In the genomic region with DNA sequence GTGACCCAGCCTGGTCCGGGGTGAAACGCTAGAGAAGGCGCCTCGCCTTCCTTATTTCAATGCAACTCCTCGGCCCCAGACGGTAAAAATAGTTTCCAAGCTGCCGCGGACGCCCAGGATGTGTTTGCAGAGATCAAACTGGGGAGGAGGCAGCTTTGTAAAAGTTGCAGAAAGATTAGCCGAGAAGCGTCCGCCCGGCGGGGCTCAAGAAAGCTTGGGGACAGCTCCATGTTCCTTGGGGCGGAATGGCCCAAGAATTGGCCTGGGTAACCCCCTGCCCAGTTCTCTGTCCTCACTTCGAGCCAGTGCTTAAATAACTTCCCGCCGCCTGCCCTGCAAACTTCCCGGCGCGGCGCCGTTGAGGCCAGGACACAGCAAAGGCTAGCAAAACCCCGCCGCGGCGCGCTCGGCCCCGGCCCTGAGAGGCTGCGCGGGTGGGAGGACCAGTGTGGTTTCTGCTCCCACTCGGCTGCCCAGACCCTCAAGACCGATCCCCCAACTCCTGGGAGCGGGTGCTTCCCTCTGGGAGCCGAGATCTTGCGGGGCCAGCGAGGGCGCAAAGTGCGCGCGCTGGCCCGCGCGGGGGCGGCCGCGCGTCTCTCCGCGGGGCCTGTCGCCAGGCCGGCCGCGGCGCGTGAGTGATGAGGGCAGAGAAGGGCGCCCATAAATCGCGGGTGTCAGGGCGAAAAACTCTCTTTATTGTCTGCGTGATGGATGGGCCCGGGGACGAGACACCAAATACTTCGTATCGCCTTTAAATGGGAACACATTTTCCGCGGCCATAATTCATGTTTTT, we compare ENCODE assay signal across 8 cellular contexts. TPM values are rescaled to one million over a fixed set of nuclear protein-coding genes. Genes with fewer than 3 reads are reported as not detected.
DNase-seq lines count a peak whose midpoint lies in the region; ATAC-seq and TF ChIP-seq lines count a peak whose summit lies in the region.

No MANE protein-coding gene starts in this region.

- no peaks in the 10 kb centered on the region for H3K36me3 ChIP-seq in heart right ventricle

- no peak overlapping the region for H3K27ac Mint-ChIP-seq in activated B cell treated with CpG ODN at 0.5 μM for 24 hours

- peaks cover 33% of the 10 kb centered on the region for H3K4me1 Mint-ChIP-seq in activated B cell treated with CpG ODN at 0.5 μM for 24 hours

- no peaks in the 10 kb centered on the region for H3K9me3 ChIP-seq in heart right ventricle

- peaks cover 64% of the 10 kb centered on the region for H3K27me3 Mint-ChIP-seq in activated B cell treated with CpG ODN at 0.5 μM for 24 hours

- peak overlapping the region; percentile 1 to 96 (median 91) for H3K27ac ChIP-seq in heart right ventricle

- DNase-seq in activated B cell treated with CpG ODN at 0.5 μM for 24 hours (no peak), heart right ventricle (peak; percentile 44 to 60), retina (peak; percentile 80), DMS153 treated with DMSO at 0.1 percent for 48 hours (lab: John Stamatoyannopoulos, UW; ENCODE audit: unreplicated experiment) (no peak), 8988T (no peak)

- peak overlapping the region; percentile 63 to 97 (median 82) for H3K4me3 ChIP-seq in heart right ventricle

- intact Hi-C loops in activated B cell treated with CpG ODN at 0.5 μM for 24 hours (cut with micrococcal nuclease) = no loop called here
- intact Hi-C loops in heart right ventricle (cut with DNase I) = loop anchor here in 6 of 10 donors (10.0 kb wide), 12 partner anchors 137 to 1597 kb away; no protein-coding TSS in a partner anchor

- H3K4me1 ChIP-seq in heart right ventricle = peaks cover 4 to 72% (median 51%) of the 10 kb centered on the region in 9 donors

- WGBS in heart right ventricle, 2 donors = 5% methylated on average over 67 to 68 of the region's 68 CpGs

- CTCF ChIA-PET in activated B cell treated with CpG ODN at 0.5 μM for 24 hours (lab: Charles Lee) = no interaction called here

- H3K27me3 ChIP-seq in heart right ventricle = peaks cover 0 to 80% (median 24%) of the 10 kb centered on the region in 7 donors

- POLR2A ChIA-PET in activated B cell treated with CpG ODN at 0.5 μM for 24 hours (lab: Charles Lee) = no interaction called here

- peak overlapping the region; percentile 71 for H3K4me3 Mint-ChIP-seq in activated B cell treated with CpG ODN at 0.5 μM for 24 hours

- no peaks in the 10 kb centered on the region for H3K9me3 Mint-ChIP-seq in activated B cell treated with CpG ODN at 0.5 μM for 24 hours

- TF ChIP-seq CTCF in GM12874 (IDR thresholded peaks at IDR 0.05; ENCODE audit: insufficient read depth, low read depth, low read length) = 0 out of 2 replicates have a peak, but pooled peaks have one; percentile 8
- TF ChIP-seq CTCF in activated B cell treated with CpG ODN at 0.5 μM for 24 hours (IDR thresholded peaks at IDR 0.05) = no peak
- TF ChIP-seq CTCF in heart right ventricle (IDR thresholded peaks at IDR 0.05) = peak in 4 of 9 donors; percentile 11 to 43 (median 21)

- no peaks in the 10 kb centered on the region for H3K36me3 Mint-ChIP-seq in activated B cell treated with CpG ODN at 0.5 μM for 24 hours (ENCODE audit: low read depth)

- ATAC-seq in activated B cell treated with CpG ODN at 0.5 μM for 24 hours (ENCODE audit: low read depth) = no peak
- peak in 7 of 8 donors; percentile 18 to 50 (median 32) for ATAC-seq in heart right ventricle
- ATAC-seq in HG03097 (IDR thresholded peaks at IDR 0.05; ENCODE audit: low FRiP score, unreplicated experiment) = no peak
- no peak for ATAC-seq in HG03342 (IDR thresholded peaks at IDR 0.05; ENCODE audit: unreplicated experiment)

RNA-seq across cellular contexts. Expression of gene ZNF503, which starts 6.3 kb away (rescaled TPM):
- total RNA-seq in activated B cell treated with CpG ODN at 0.5 μM for 24 hours = not detected in 2 replicates
- total RNA-seq in heart right ventricle = 1 to 10 TPM; 2.5 to 9.7 (median 4.1) TPM
- 1 to 10 TPM; 5.2 to 5.6 TPM for polyA plus RNA-seq in heart right ventricle

RNA-seq across cellular contexts. Expression of gene LRMDA, which starts 23.5 kb away (rescaled TPM):
- total RNA-seq in activated B cell treated with CpG ODN at 0.5 μM for 24 hours (not detected in 2 replicates), heart right ventricle (10 to 100 TPM in 9 of 10 donors, 1 to 10 TPM in 1; 4.7 to 59.8 (median 13.6) TPM)
- 1 to 10 TPM; 4.0 to 8.3 TPM for polyA plus RNA-seq in heart right ventricle

Comparison
In these comparisons a context has a peak if more than half of its experiments do, and no peak if none do; other contexts are left out.
1. ATAC-seq: peak in heart right ventricle (7 of 8); none in activated B cell treated with CpG ODN at 0.5 μM for 24 hours (single experiment), HG03097 (single experiment) and HG03342 (single experiment).
2. DNase-seq: peak in heart right ventricle (2 of 2) and retina (single experiment); none in activated B cell treated with CpG ODN at 0.5 μM for 24 hours (single experiment), DMS153 treated with DMSO at 0.1 percent for 48 hours (single experiment) and 8988T (single experiment).